Comparison of ENCODE assay signal across 1 cellular context in genomic region chr19:17385878-17386611, GRCh38.
TF ChIP-seq lines count a peak whose summit lies in the region.

No MANE protein-coding gene starts in this region.

TF ChIP-seq in HepG2, 621 proteins besides CTCF, POLR2A, EP300 and RAD21:
- TF ChIP-seq ZFP90 (CRISPR knock-in tag; IDR thresholded peaks at IDR 0.05; ENCODE audit: borderline replicate concordance) (no peak), MXD3 (CRISPR knock-in tag; IDR thresholded peaks at IDR 0.05) (no peak), STAG1 (CRISPR knock-in tag; IDR thresholded peaks at IDR 0.05) (peak; percentile 80), SMC3 (IDR thresholded peaks at IDR 0.05; ENCODE audit: low read length) (peak; percentile 46; the same call in 1 of the 2 replicates), ZNF121 (CRISPR knock-in tag; IDR thresholded peaks at IDR 0.05) (0 out of 2 replicates have a peak, but pooled peaks have one; percentile 10), ZNF687 (CRISPR knock-in tag; IDR thresholded peaks at IDR 0.05) (peak; percentile 31; the same call in 1 of the 2 replicates), PREB (CRISPR knock-in tag; IDR thresholded peaks at IDR 0.05) (0 out of 2 replicates have a peak, but pooled peaks have one; percentile 42), KDM2A (CRISPR knock-in tag; IDR thresholded peaks at IDR 0.05; ENCODE audit: borderline replicate concordance, low read depth) (0 out of 2 replicates have a peak, but pooled peaks have one; percentile 37), EZH2 (conservative IDR thresholded peaks at IDR 0.05; ENCODE audit: low read depth, low read length) (no peak), XRCC5 (optimal IDR thresholded peaks at IDR 0.05; ENCODE audit: low read length) (peak; percentile 46), ZNF678 (CRISPR knock-in tag; IDR thresholded peaks at IDR 0.05) (no peak), ZNF768 (CRISPR knock-in tag; IDR thresholded peaks at IDR 0.05) (peak; percentile 39; the same call in 1 of the 2 replicates), RELA (CRISPR knock-in tag; IDR thresholded peaks at IDR 0.05) (no peak), ZNF24 (IDR thresholded peaks at IDR 0.05) (no peak), NR2C2 (CRISPR knock-in tag; IDR thresholded peaks at IDR 0.05; ENCODE audit: borderline replicate concordance) (no peak), SALL1 (CRISPR knock-in tag; IDR thresholded peaks at IDR 0.05) (0 out of 2 replicates have a peak, but pooled peaks have one; percentile 10), THYN1 (CRISPR knock-in tag; IDR thresholded peaks at IDR 0.05; ENCODE audit: borderline replicate concordance, low read depth) (no peak), ZSCAN21 (CRISPR knock-in tag; IDR thresholded peaks at IDR 0.05; ENCODE audit: borderline replicate concordance) (0 out of 2 replicates have a peak, but pooled peaks have one; percentile 22)
- TF ChIP-seq, protein P1, sequence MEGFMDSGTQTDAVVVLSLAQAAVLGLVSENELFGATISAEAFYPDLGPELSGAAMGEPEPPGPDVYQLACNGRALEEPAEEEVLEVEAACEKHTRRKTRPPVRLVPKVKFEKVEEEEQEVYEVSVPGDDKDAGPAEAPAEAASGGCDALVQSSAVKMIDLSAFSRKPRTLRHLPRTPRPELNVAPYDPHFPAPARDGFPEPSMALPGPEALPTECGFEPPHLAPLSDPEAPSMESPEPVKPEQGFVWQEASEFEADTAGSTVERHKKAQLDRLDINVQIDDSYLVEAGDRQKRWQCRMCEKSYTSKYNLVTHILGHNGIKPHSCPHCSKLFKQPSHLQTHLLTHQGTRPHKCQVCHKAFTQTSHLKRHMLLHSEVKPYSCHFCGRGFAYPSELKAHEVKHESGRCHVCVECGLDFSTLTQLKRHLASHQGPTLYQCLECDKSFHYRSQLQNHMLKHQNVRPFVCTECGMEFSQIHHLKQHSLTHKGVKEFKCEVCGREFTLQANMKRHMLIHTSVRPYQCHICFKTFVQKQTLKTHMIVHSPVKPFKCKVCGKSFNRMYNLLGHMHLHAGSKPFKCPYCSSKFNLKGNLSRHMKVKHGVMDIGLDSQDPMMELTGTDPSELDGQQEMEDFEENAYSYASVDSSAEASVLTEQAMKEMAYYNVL (CRISPR knock-in tag; IDR thresholded peaks at IDR 0.05; ENCODE audit: borderline replicate concordance): no peak
- TF ChIP-seq, protein P2, sequence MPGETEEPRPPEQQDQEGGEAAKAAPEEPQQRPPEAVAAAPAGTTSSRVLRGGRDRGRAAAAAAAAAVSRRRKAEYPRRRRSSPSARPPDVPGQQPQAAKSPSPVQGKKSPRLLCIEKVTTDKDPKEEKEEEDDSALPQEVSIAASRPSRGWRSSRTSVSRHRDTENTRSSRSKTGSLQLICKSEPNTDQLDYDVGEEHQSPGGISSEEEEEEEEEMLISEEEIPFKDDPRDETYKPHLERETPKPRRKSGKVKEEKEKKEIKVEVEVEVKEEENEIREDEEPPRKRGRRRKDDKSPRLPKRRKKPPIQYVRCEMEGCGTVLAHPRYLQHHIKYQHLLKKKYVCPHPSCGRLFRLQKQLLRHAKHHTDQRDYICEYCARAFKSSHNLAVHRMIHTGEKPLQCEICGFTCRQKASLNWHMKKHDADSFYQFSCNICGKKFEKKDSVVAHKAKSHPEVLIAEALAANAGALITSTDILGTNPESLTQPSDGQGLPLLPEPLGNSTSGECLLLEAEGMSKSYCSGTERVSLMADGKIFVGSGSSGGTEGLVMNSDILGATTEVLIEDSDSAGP (CRISPR knock-in tag; IDR thresholded peaks at IDR 0.05; ENCODE audit: borderline replicate concordance): peak; percentile 41; the same call in 1 of the 2 replicates
- TF ChIP-seq, protein P3, sequence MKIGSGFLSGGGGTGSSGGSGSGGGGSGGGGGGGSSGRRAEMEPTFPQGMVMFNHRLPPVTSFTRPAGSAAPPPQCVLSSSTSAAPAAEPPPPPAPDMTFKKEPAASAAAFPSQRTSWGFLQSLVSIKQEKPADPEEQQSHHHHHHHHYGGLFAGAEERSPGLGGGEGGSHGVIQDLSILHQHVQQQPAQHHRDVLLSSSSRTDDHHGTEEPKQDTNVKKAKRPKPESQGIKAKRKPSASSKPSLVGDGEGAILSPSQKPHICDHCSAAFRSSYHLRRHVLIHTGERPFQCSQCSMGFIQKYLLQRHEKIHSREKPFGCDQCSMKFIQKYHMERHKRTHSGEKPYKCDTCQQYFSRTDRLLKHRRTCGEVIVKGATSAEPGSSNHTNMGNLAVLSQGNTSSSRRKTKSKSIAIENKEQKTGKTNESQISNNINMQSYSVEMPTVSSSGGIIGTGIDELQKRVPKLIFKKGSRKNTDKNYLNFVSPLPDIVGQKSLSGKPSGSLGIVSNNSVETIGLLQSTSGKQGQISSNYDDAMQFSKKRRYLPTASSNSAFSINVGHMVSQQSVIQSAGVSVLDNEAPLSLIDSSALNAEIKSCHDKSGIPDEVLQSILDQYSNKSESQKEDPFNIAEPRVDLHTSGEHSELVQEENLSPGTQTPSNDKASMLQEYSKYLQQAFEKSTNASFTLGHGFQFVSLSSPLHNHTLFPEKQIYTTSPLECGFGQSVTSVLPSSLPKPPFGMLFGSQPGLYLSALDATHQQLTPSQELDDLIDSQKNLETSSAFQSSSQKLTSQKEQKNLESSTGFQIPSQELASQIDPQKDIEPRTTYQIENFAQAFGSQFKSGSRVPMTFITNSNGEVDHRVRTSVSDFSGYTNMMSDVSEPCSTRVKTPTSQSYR (CRISPR knock-in tag; IDR thresholded peaks at IDR 0.05; ENCODE audit: borderline replicate concordance): no peak
- TF ChIP-seq, protein P4, sequence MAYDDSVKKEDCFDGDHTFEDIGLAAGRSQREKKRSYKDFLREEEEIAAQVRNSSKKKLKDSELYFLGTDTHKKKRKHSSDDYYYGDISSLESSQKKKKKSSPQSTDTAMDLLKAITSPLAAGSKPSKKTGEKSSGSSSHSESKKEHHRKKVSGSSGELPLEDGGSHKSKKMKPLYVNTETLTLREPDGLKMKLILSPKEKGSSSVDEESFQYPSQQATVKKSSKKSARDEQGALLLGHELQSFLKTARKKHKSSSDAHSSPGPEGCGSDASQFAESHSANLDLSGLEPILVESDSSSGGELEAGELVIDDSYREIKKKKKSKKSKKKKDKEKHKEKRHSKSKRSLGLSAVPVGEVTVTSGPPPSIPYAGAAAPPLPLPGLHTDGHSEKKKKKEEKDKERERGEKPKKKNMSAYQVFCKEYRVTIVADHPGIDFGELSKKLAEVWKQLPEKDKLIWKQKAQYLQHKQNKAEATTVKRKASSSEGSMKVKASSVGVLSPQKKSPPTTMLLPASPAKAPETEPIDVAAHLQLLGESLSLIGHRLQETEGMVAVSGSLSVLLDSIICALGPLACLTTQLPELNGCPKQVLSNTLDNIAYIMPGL (CRISPR knock-in tag; IDR thresholded peaks at IDR 0.05; ENCODE audit: borderline replicate concordance in 1 of 2, low read depth in 1 of 2): 0 out of 4 replicates have a peak, but pooled peaks of 1 of the 2 experiments have one; percentile 19
TF ChIP-seq in HepG2: peak in this region for 12.
